In genomic region chr1:114238066-114238465, GRCh38 we compare ENCODE assay signal across 33 cellular contexts.
"Had no signal": no experiment of that assay in that cellular context is flagged by ENCODE, and none has a peak within 500 bp of the region (broad histone marks: within the 10 kb centered on the region; RNA-seq: fewer than 3 reads in every experiment).

No MANE protein-coding gene starts in this region.

- H3K9me3 ChIP-seq: ascending aorta, Peyer's patch, SJSA1, SK-N-SH had no signal

- H3K27ac Mint-ChIP-seq: activated CD4-positive, alpha-beta T cell treated with anti-CD3 and anti-CD28 coated beads, Interleukin-2, amount 10 ng/mL, durations not matched to agents 24 days and 14 days; activated CD8-positive, alpha-beta T cell treated with anti-CD3 and anti-CD28 coated beads for 36 hours; activated naive CD4-positive, alpha-beta T cell treated with anti-CD3 and anti-CD28 coated beads, Interleukin-2, amount 50 U/mL, for 24 hours; activated naive CD8-positive, alpha-beta T cell treated with anti-CD3 and anti-CD28 coated beads, Interleukin-2, amount 10 ng/mL, durations not matched to agents 7 days and 5 days; activated T-cell treated with anti-CD3 and anti-CD28 coated beads, Interleukin-2, amount 50 U/mL, for 24 hours; activated T-helper 2 cell treated with anti-CD3 and anti-CD28 coated beads, Interferon-gamma antibody, Interleukin-2, Interleukin-4, amounts not matched to agents 10 μg/mL and 5 μg/mL and 100 μg/mL, durations not matched to agents 14 hours and 24 hours and 36 hours; T-helper 1 cell treated with Interleukin-12 subunit alpha and Interleukin-12 subunit beta and Interleukin-4 antibody, amounts not matched to agents 30 μg/mL and 1 μg/mL, for 36 hours had no signal

- H3K4me1 ChIP-seq: ascending aorta, Peyer's patch, SJSA1 had no signal

- H3K9me3 Mint-ChIP-seq: activated CD4-positive, alpha-beta T cell treated with anti-CD3 and anti-CD28 coated beads, Interleukin-2, amount 10 ng/mL, durations not matched to agents 24 days and 14 days; activated CD8-positive, alpha-beta T cell treated with anti-CD3 and anti-CD28 coated beads for 36 hours; activated T-helper 2 cell treated with anti-CD3 and anti-CD28 coated beads, Interferon-gamma antibody, Interleukin-2, Interleukin-4, amounts not matched to agents 10 μg/mL and 5 μg/mL and 100 μg/mL, durations not matched to agents 14 hours and 24 hours and 36 hours; central memory CD8-positive, alpha-beta T cell had no signal

- H3K27ac ChIP-seq: ascending aorta, cardiac muscle cell, Peyer's patch, SJSA1, WERI-Rb-1 had no signal

- H3K36me3 Mint-ChIP-seq: activated naive CD8-positive, alpha-beta T cell treated with anti-CD3 and anti-CD28 coated beads, Interleukin-2, amount 10 ng/mL, durations not matched to agents 7 days and 5 days had no signal

- H3K4me3 Mint-ChIP-seq: activated CD4-positive, alpha-beta T cell treated with anti-CD3 and anti-CD28 coated beads, Interleukin-2, amount 10 ng/mL, durations not matched to agents 24 days and 14 days; activated CD8-positive, alpha-beta T cell treated with anti-CD3 and anti-CD28 coated beads for 36 hours; activated naive CD4-positive, alpha-beta T cell treated with anti-CD3 and anti-CD28 coated beads, Interleukin-2, amount 50 U/mL, for 24 hours; activated naive CD8-positive, alpha-beta T cell treated with anti-CD3 and anti-CD28 coated beads, Interleukin-2, amount 10 ng/mL, durations not matched to agents 7 days and 5 days; activated T-cell treated with anti-CD3 and anti-CD28 coated beads, Interleukin-2, amount 50 U/mL, for 24 hours; central memory CD8-positive, alpha-beta T cell; T-helper 1 cell treated with Interleukin-12 subunit alpha and Interleukin-12 subunit beta and Interleukin-4 antibody, amounts not matched to agents 30 μg/mL and 1 μg/mL, for 36 hours had no signal

- H3K27me3 Mint-ChIP-seq: activated CD8-positive, alpha-beta T cell treated with anti-CD3 and anti-CD28 coated beads for 36 hours; activated naive CD4-positive, alpha-beta T cell treated with anti-CD3 and anti-CD28 coated beads, Interleukin-2, amount 50 U/mL, for 24 hours; activated naive CD8-positive, alpha-beta T cell treated with anti-CD3 and anti-CD28 coated beads, Interleukin-2, amount 10 ng/mL, durations not matched to agents 7 days and 5 days; activated T-cell treated with anti-CD3 and anti-CD28 coated beads, Interleukin-2, amount 50 U/mL, for 24 hours; central memory CD8-positive, alpha-beta T cell had no signal

- DNase-seq: activated CD4-positive, alpha-beta T cell treated with anti-CD3 and anti-CD28 coated beads, Interleukin-2, amount 10 ng/mL, durations not matched to agents 24 days and 14 days; activated CD4-positive, alpha-beta T cell treated with anti-CD3 and anti-CD28 coated beads, Interleukin-2, amount 50 U/mL, for 4 hours; activated CD8-positive, alpha-beta T cell treated with anti-CD3 and anti-CD28 coated beads for 36 hours; activated gamma-delta T cell; activated naive CD4-positive, alpha-beta T cell treated with Interleukin-2 at 50 U/mL for 16 hours; activated naive CD8-positive, alpha-beta T cell treated with anti-CD3 and anti-CD28 coated beads, Interleukin-2, amount 10 ng/mL, durations not matched to agents 7 days and 5 days; activated T-cell treated with anti-CD3 and anti-CD28 coated beads, Interleukin-2, amount 50 U/mL, for 24 hours; amygdala; Karpas-422; KBM-7; NCI-H1048; NCI-H1105 treated with DMSO at 0.1 percent for 48 hours; NCI-H1436; NCI-H1694; NCI-H2029; NCI-H510A; NCI-H526; NCI-H748 treated with DMSO at 0.1 percent for 48 hours; NK-92 treated with Interleukin-12 subunit alpha and Interleukin-12 subunit beta, amount 100 ng/mL, for 24 hours; PC-3; Peyer's patch; RPMI8226; SHP77 treated with DMSO at 0.1 percent for 48 hours; SK-N-SH; T-helper 9 cell; WERI-Rb-1 had no signal

- H3K4me1 Mint-ChIP-seq: activated CD4-positive, alpha-beta T cell treated with anti-CD3 and anti-CD28 coated beads, Interleukin-2, amount 10 ng/mL, durations not matched to agents 24 days and 14 days had no signal

- H3K36me3 ChIP-seq: ascending aorta, cardiac muscle cell, Peyer's patch, SJSA1, WERI-Rb-1 had no signal

- H3K4me2 ChIP-seq: SK-N-SH had no signal

- H3K27me3 ChIP-seq: ascending aorta, cardiac muscle cell, Peyer's patch had no signal

- H3K9ac ChIP-seq: SK-N-SH had no signal

- H3K4me3 ChIP-seq: ascending aorta, cardiac muscle cell, Peyer's patch, SJSA1 had no signal

- ATAC-seq: activated CD8-positive, alpha-beta T cell treated with anti-CD3 and anti-CD28 coated beads for 36 hours; PC-3 had no signal
